ENCODE assay signal across 9 cellular contexts in the genomic region with DNA sequence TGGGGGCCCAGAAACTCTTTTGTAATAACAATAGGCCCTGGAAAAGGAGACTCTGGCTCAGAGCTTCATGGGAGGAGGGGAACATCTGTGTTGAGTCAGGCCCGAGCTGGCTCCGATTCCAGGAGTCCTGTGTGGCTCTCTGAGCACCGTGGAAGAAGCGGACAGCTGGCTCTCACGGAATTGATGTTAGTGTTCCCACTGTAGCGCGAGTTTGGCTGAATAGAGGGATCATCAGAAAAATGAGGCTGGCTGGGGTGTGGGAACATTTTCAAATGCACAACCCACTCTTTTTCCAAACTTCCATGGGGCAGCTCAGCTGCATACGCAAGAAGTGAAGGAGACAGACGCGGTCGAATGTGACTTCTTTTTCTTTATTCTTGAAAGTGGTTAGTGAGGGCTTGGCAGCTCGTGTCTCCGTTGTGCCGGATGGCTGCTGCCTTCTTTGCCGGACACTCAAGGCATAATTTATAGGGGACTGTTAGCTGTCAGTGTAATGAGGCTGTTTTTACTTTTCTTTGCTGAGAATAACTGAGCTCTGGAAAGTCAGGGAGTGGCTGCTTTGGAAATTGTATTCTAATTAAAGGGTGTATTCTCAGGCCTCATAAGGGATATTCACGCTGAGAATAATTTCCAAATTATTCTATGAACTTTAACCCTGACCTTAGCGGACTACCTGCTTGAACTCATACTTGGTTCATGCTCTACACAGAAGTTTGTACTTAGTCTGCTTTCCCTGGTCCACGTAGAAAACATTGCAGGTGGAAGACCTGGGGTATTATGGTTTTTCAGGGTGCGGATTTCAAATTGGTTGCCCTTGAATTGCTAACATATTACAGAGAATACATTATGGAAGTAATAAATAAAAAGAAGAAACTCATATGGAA. TPM values are rescaled to one million over a fixed set of nuclear protein-coding genes. Genes with fewer than 3 reads are reported as not detected.
DNase-seq lines count a peak whose midpoint lies in the region; ATAC-seq and TF ChIP-seq lines count a peak whose summit lies in the region.
"Had no signal": no experiment of that assay in that cellular context is flagged by ENCODE, and none has a peak within 500 bp of the region (broad histone marks: within the 10 kb centered on the region; RNA-seq: fewer than 3 reads in every experiment).

No MANE protein-coding gene starts in this region.

- H3K4me3 ChIP-seq in CD8-positive, alpha-beta T cell (ENCODE audit: low read depth, low read length): no peak overlapping the region
- H3K4me3 ChIP-seq in heart right ventricle: peak overlapping the region in 6 of 10 donors; percentile 10 to 37 (median 26)
- H3K4me3 ChIP-seq in MM.1S (ENCODE audit: low read length): no peak overlapping the region

- POLR2A ChIA-PET in CD8-positive, alpha-beta T cell (lab: Charles Lee): interaction anchor here (0.8 kb wide), 1 partner anchor 30 kb away, joined by 3 read pairs; no protein-coding TSS in a partner anchor
- POLR2A ChIA-PET in activated B cell treated with CpG ODN at 0.5 μM for 24 hours (lab: Charles Lee): interaction anchor here (1.1 kb wide), 1 partner anchor 11 kb away, joined by 4 read pairs; no protein-coding TSS in a partner anchor

- CTCF ChIA-PET in CD8-positive, alpha-beta T cell (lab: Charles Lee): interaction anchor here (1.7 kb wide), 1 partner anchor 80 kb away, joined by 6 read pairs; no protein-coding TSS in a partner anchor
- CTCF ChIA-PET in activated B cell treated with CpG ODN at 0.5 μM for 24 hours (lab: Charles Lee): interaction anchor here (1.4 kb wide), 1 partner anchor 79 kb away, joined by 4 read pairs; no protein-coding TSS in a partner anchor

- no peak overlapping the region for H3K4me3 Mint-ChIP-seq in CD8-positive, alpha-beta T cell
- H3K4me3 Mint-ChIP-seq in activated B cell treated with CpG ODN at 0.5 μM for 24 hours: no peak overlapping the region
- H3K4me3 Mint-ChIP-seq: stimulated activated naive CD8-positive, alpha-beta T cell treated with anti-CD3 and anti-CD28 coated beads, Interleukin-15, amount 100 ng/mL, for 72 hours had no signal

- no peak for TF ChIP-seq CTCF in CD8-positive, alpha-beta T cell (IDR thresholded peaks at IDR 0.05)
- no peak for TF ChIP-seq CTCF in activated B cell treated with CpG ODN at 0.5 μM for 24 hours (IDR thresholded peaks at IDR 0.05)
- no peak for TF ChIP-seq CTCF in heart right ventricle (IDR thresholded peaks at IDR 0.05)
- TF ChIP-seq CTCF in MM.1S (IDR thresholded peaks at IDR 0.05; ENCODE audit: low read length): no peak

- H3K27me3 Mint-ChIP-seq in CD8-positive, alpha-beta T cell (ENCODE audit: low read depth): no peaks in the 10 kb centered on the region
- H3K27me3 Mint-ChIP-seq in activated B cell treated with CpG ODN at 0.5 μM for 24 hours: no peaks in the 10 kb centered on the region
- H3K27me3 Mint-ChIP-seq: stimulated activated naive CD8-positive, alpha-beta T cell treated with anti-CD3 and anti-CD28 coated beads, Interleukin-15, amount 100 ng/mL, for 72 hours had no signal

- peaks cover 59% of the 10 kb centered on the region for H3K36me3 Mint-ChIP-seq in CD8-positive, alpha-beta T cell
- H3K36me3 Mint-ChIP-seq in activated B cell treated with CpG ODN at 0.5 μM for 24 hours (ENCODE audit: low read depth): peaks cover 85% of the 10 kb centered on the region

- H3K79me2 ChIP-seq in MM.1S (ENCODE audit: low read length): peaks cover 93% of the 10 kb centered on the region

- H3K9me2 ChIP-seq in MM.1S (replicated peaks; ENCODE audit: insufficient read depth, low read length): no peaks in the 10 kb centered on the region

- H3K4me1 Mint-ChIP-seq in CD8-positive, alpha-beta T cell (ENCODE audit: low read depth): peaks cover 68% of the 10 kb centered on the region
- peaks cover 78% of the 10 kb centered on the region for H3K4me1 Mint-ChIP-seq in activated B cell treated with CpG ODN at 0.5 μM for 24 hours

- 60 to 69% methylated on average over 19 of the region's 19 CpGs for WGBS in heart right ventricle, 2 donors

- no peak overlapping the region for H2AFZ ChIP-seq in MM.1S (ENCODE audit: low read length)

- peak overlapping the region; percentile 15 for H3K27ac Mint-ChIP-seq in CD8-positive, alpha-beta T cell
- peak overlapping the region; percentile 35 for H3K27ac Mint-ChIP-seq in activated B cell treated with CpG ODN at 0.5 μM for 24 hours
- H3K27ac Mint-ChIP-seq: stimulated activated naive CD8-positive, alpha-beta T cell treated with anti-CD3 and anti-CD28 coated beads, Interleukin-15, amount 100 ng/mL, for 72 hours had no signal

- intact Hi-C loops in CD8-positive, alpha-beta T cell (cut with DNase I, micrococcal nuclease): loop anchor here in 1 of 2 experiments (5.0 kb wide), 1 partner anchor 62 kb away; no protein-coding TSS in a partner anchor
- intact Hi-C loops in activated B cell treated with CpG ODN at 0.5 μM for 24 hours (cut with micrococcal nuclease) (no loop called here), heart right ventricle (cut with DNase I) (no loop called here), posterior cingulate gyrus (cut with DNase I) (no loop called here)

- H4K20me1 ChIP-seq in MM.1S (ENCODE audit: insufficient read depth, low read length): no peaks in the 10 kb centered on the region

- H3K4me1 ChIP-seq in CD8-positive, alpha-beta T cell (ENCODE audit: insufficient read depth, low read length): peaks cover 20% of the 10 kb centered on the region
- peaks cover 0 to 58% (median 12%) of the 10 kb centered on the region in 9 donors for H3K4me1 ChIP-seq in heart right ventricle
- H3K4me1 ChIP-seq in MM.1S (ENCODE audit: low read length): peaks cover 19% of the 10 kb centered on the region

- DNase-seq in CD8-positive, alpha-beta T cell: no peak
- DNase-seq in activated B cell treated with CpG ODN at 0.5 μM for 24 hours (no peak), heart right ventricle (peak; percentile 64 to 76), posterior cingulate gyrus (peak in 6 of 10 donors; percentile 12 to 88 (median 47)), MM.1S (no peak), COLO668 (lab: John Stamatoyannopoulos, UW; ENCODE audit: unreplicated experiment) (no peak), NCI-H774 (lab: John Stamatoyannopoulos, UW) (no peak)
- DNase-seq: stimulated activated naive CD8-positive, alpha-beta T cell treated with anti-CD3 and anti-CD28 coated beads, Interleukin-15, amount 100 ng/mL, for 72 hours had no signal

- H3K4me2 ChIP-seq in MM.1S (ENCODE audit: low read depth, low read length): no peak overlapping the region

- H3K36me3 ChIP-seq in CD8-positive, alpha-beta T cell (ENCODE audit: insufficient read depth, low read length): no peaks in the 10 kb centered on the region
- H3K36me3 ChIP-seq in heart right ventricle (peaks cover 0 to 28% (median 5%) of the 10 kb centered on the region in 9 donors), MM.1S (replicated peaks; ENCODE audit: insufficient read depth, low read length) (peaks cover 7% of the 10 kb centered on the region; the same call in 1 of the 2 replicates)

- H3F3A ChIP-seq in MM.1S (ENCODE audit: insufficient read depth, low read length): no peaks in the 10 kb centered on the region

- no peaks in the 10 kb centered on the region for H3K9me3 Mint-ChIP-seq in CD8-positive, alpha-beta T cell
- no peaks in the 10 kb centered on the region for H3K9me3 Mint-ChIP-seq in activated B cell treated with CpG ODN at 0.5 μM for 24 hours
- H3K9me3 Mint-ChIP-seq: stimulated activated naive CD8-positive, alpha-beta T cell treated with anti-CD3 and anti-CD28 coated beads, Interleukin-15, amount 100 ng/mL, for 72 hours had no signal

- H3K27ac ChIP-seq in CD8-positive, alpha-beta T cell (ENCODE audit: low read depth, low read length): no peak overlapping the region
- H3K27ac ChIP-seq in heart right ventricle (peak overlapping the region in 7 of 10 donors; percentile 23 to 72 (median 61)), MM.1S (ENCODE audit: low read length) (no peak overlapping the region)

- no peak for ATAC-seq in CD8-positive, alpha-beta T cell
- ATAC-seq in activated B cell treated with CpG ODN at 0.5 μM for 24 hours (ENCODE audit: low read depth) (no peak), heart right ventricle (peak; percentile 89 to 98 (median 92)), HG02642 (IDR thresholded peaks at IDR 0.05; ENCODE audit: poor library complexity, unreplicated experiment) (no peak)
- ATAC-seq: stimulated activated naive CD8-positive, alpha-beta T cell treated with anti-CD3 and anti-CD28 coated beads, Interleukin-15, amount 100 ng/mL, for 72 hours had no signal

- no peaks in the 10 kb centered on the region for H3K9me3 ChIP-seq in CD8-positive, alpha-beta T cell (ENCODE audit: low read length)
- H3K9me3 ChIP-seq in heart right ventricle: no peaks in the 10 kb centered on the region
- H3K9me3 ChIP-seq in MM.1S (replicated peaks; ENCODE audit: insufficient read depth, low read length): no peaks in the 10 kb centered on the region

- H3K9ac ChIP-seq in MM.1S (ENCODE audit: low read length): no peak overlapping the region

- no peaks in the 10 kb centered on the region for H3K27me3 ChIP-seq in CD8-positive, alpha-beta T cell (ENCODE audit: insufficient read depth, low read length)
- no peaks in the 10 kb centered on the region for H3K27me3 ChIP-seq in heart right ventricle
- H3K27me3 ChIP-seq in MM.1S (replicated peaks; ENCODE audit: insufficient read depth, low read length): no peaks in the 10 kb centered on the region

RNA-seq across cellular contexts. Expression of a gene that starts 23.1 kb away (rescaled TPM):
- 10 to 100 TPM; 16.8 to 17.2 TPM for total RNA-seq in CD8-positive, alpha-beta T cell
- total RNA-seq in activated B cell treated with CpG ODN at 0.5 μM for 24 hours: 139 and 160 TPM in 2 replicates
- total RNA-seq in heart right ventricle: 10 to 100 TPM; 12.1 to 55.7 (median 34.1) TPM
- polyA plus RNA-seq in heart right ventricle: 10 to 100 TPM in 1 of 2 donors, 1 to 10 TPM in 1; 7.6 to 13.5 TPM

Comparison
In these comparisons a context has a peak if more than half of its experiments do, and no peak if none do; other contexts are left out.
1. ATAC-seq: peak in heart right ventricle (8 of 8); none in CD8-positive, alpha-beta T cell (single experiment), activated B cell treated with CpG ODN at 0.5 μM for 24 hours (single experiment) and HG02642 (single experiment).
2. DNase-seq: peak in heart right ventricle (2 of 2) and posterior cingulate gyrus (6 of 10); none in CD8-positive, alpha-beta T cell (0 of 7), activated B cell treated with CpG ODN at 0.5 μM for 24 hours (single experiment), MM.1S (single experiment), COLO668 (single experiment) and NCI-H774 (single experiment).
3. H3K27ac ChIP-seq: peak in heart right ventricle (7 of 10); none in CD8-positive, alpha-beta T cell (single experiment) and MM.1S (single experiment).
4. H3K4me3 ChIP-seq: peak in heart right ventricle (6 of 10); none in CD8-positive, alpha-beta T cell (single experiment) and MM.1S (single experiment).